Comparison of ENCODE assay signal across 24 cellular contexts in the genomic region with DNA sequence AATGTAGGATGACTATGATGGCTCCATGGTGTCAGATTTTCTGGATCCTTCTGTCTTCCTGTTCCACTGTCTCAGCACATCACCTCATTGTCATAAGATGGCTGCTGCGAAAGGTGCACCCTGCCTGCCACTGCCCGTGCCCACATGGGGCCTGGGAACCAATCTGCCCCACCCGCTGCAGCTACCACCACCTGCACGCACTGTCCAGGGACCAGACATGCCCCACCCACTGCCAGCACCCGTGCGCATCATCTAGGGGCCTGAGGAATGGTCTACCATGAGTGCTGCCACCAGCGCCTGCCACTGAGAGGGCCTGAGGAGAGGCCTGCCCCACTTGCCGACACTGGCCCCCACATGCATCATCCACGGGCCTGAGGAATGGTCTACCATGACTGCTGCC. TPM values are rescaled to one million over a fixed set of nuclear protein-coding genes. Genes with fewer than 3 reads are reported as not detected.
DNase-seq lines count a peak whose midpoint lies in the region; ATAC-seq and TF ChIP-seq lines count a peak whose summit lies in the region.
"Had no signal": no experiment of that assay in that cellular context is flagged by ENCODE, and none has a peak within 500 bp of the region (broad histone marks: within the 10 kb centered on the region; RNA-seq: fewer than 3 reads in every experiment).

No MANE protein-coding gene starts in this region.

- H3K4me3 ChIP-seq in right atrium auricular region (no peak overlapping the region), right cardiac atrium (ENCODE audit: low read length) (no peak overlapping the region)
- H3K4me3 ChIP-seq: A549, BLaER1, GM23248, K562 had no signal

- H3K27me3 Mint-ChIP-seq in activated CD8-positive, alpha-beta memory T cell treated with anti-CD3 and anti-CD28 coated beads, Interleukin-2, amount 10 ng/mL, durations not matched to agents 7 days and 5 days, result peaks cover 4% of the 10 kb centered on the region
- H3K27me3 Mint-ChIP-seq in type B pancreatic cell (no peaks in the 10 kb centered on the region), CD14-positive monocyte (ENCODE audit: low read depth in 3 of 3) (peaks cover 3 to 5% (median 3%) of the 10 kb centered on the region in 3 donors)

- 97% methylated on average over 9 of the region's 9 CpGs for WGBS in right cardiac atrium

- H3K9me3 ChIP-seq in right atrium auricular region, result peaks cover 5 to 8% of the 10 kb centered on the region in 2 donors
- no peaks in the 10 kb centered on the region for H3K9me3 ChIP-seq in right cardiac atrium (ENCODE audit: control insufficient read depth, low read length)

- H3K27ac ChIP-seq in right atrium auricular region (no peak overlapping the region), right cardiac atrium (ENCODE audit: low read length) (no peak overlapping the region)
- H3K27ac ChIP-seq: 22Rv1, A549, BLaER1, GM23248, HL-60 had no signal

- H3K27me3 ChIP-seq in right atrium auricular region (no peaks in the 10 kb centered on the region), right cardiac atrium (ENCODE audit: control insufficient read depth, insufficient read depth) (no peaks in the 10 kb centered on the region)
- H3K27me3 ChIP-seq: BLaER1 had no signal

- no peak overlapping the region for H3K4me3 Mint-ChIP-seq in activated CD8-positive, alpha-beta memory T cell treated with anti-CD3 and anti-CD28 coated beads, Interleukin-2, amount 10 ng/mL, durations not matched to agents 7 days and 5 days
- H3K4me3 Mint-ChIP-seq in type B pancreatic cell (no peak overlapping the region), CD14-positive monocyte (no peak overlapping the region)
- H3K4me3 Mint-ChIP-seq: CD8-positive, alpha-beta T cell had no signal

- CTCF ChIA-PET in activated CD8-positive, alpha-beta memory T cell treated with anti-CD3 and anti-CD28 coated beads, Interleukin-2, amount 10 ng/mL, durations not matched to agents 7 days and 5 days (lab: Charles Lee), result no interaction called here

- intact Hi-C loops in right cardiac atrium (cut with DNase I) (no loop called here), CD14-positive monocyte (cut with micrococcal nuclease) (no loop called here)

- peaks cover 3% of the 10 kb centered on the region for H3K36me3 Mint-ChIP-seq in activated CD8-positive, alpha-beta memory T cell treated with anti-CD3 and anti-CD28 coated beads, Interleukin-2, amount 10 ng/mL, durations not matched to agents 7 days and 5 days
- peaks cover 14% of the 10 kb centered on the region for H3K36me3 Mint-ChIP-seq in type B pancreatic cell
- peaks cover 0 to 4% of the 10 kb centered on the region in 2 donors for H3K36me3 Mint-ChIP-seq in CD14-positive monocyte

- H3K4me1 ChIP-seq in right atrium auricular region (no peaks in the 10 kb centered on the region), right cardiac atrium (ENCODE audit: control insufficient read depth, insufficient read depth, low read length) (no peaks in the 10 kb centered on the region)
- H3K4me1 ChIP-seq: A549, BLaER1 had no signal

- TF ChIP-seq CTCF in right atrium auricular region (IDR thresholded peaks at IDR 0.05) (no peak), type B pancreatic cell (conservative IDR thresholded peaks at IDR 0.05) (no peak), CD14-positive monocyte (IDR thresholded peaks at IDR 0.05) (no peak)

- H3K4me1 Mint-ChIP-seq in activated CD8-positive, alpha-beta memory T cell treated with anti-CD3 and anti-CD28 coated beads, Interleukin-2, amount 10 ng/mL, durations not matched to agents 7 days and 5 days, result no peaks in the 10 kb centered on the region
- H3K4me1 Mint-ChIP-seq in type B pancreatic cell (ENCODE audit: unreplicated experiment) (no peaks in the 10 kb centered on the region), CD14-positive monocyte (no peaks in the 10 kb centered on the region)

- no peaks in the 10 kb centered on the region for H3K36me3 ChIP-seq in right atrium auricular region

- H3K9me3 Mint-ChIP-seq in activated CD8-positive, alpha-beta memory T cell treated with anti-CD3 and anti-CD28 coated beads, Interleukin-2, amount 10 ng/mL, durations not matched to agents 7 days and 5 days (ENCODE audit: low read depth), result peaks cover 12% of the 10 kb centered on the region
- H3K9me3 Mint-ChIP-seq in type B pancreatic cell, result peaks cover 26% of the 10 kb centered on the region
- H3K9me3 Mint-ChIP-seq in CD14-positive monocyte, result peaks cover 11 to 29% (median 18%) of the 10 kb centered on the region in 7 donors

- ATAC-seq in activated CD8-positive, alpha-beta memory T cell treated with anti-CD3 and anti-CD28 coated beads, Interleukin-2, amount 10 ng/mL, durations not matched to agents 7 days and 5 days, result no peak
- no peak for ATAC-seq in right cardiac atrium
- ATAC-seq in left lobe of liver, result no peak
- ATAC-seq: A549; CD8-positive, alpha-beta T cell; HCT116; K562 had no signal

- no peak overlapping the region for H3K27ac Mint-ChIP-seq in activated CD8-positive, alpha-beta memory T cell treated with anti-CD3 and anti-CD28 coated beads, Interleukin-2, amount 10 ng/mL, durations not matched to agents 7 days and 5 days
- H3K27ac Mint-ChIP-seq in type B pancreatic cell, result no peak overlapping the region
- H3K27ac Mint-ChIP-seq in CD14-positive monocyte, result no peak overlapping the region
- H3K27ac Mint-ChIP-seq: CD8-positive, alpha-beta T cell had no signal

- peak; percentile 4 for DNase-seq in activated CD8-positive, alpha-beta memory T cell treated with anti-CD3 and anti-CD28 coated beads for 24 hours
- DNase-seq in activated CD8-positive, alpha-beta memory T cell treated with anti-CD3 and anti-CD28 coated beads, Interleukin-2, amount 10 ng/mL, durations not matched to agents 7 days and 5 days, result no peak
- DNase-seq in right atrium auricular region (ENCODE audit: low spot score) (peak; percentile 21), right cardiac atrium (no peak), left lobe of liver (ENCODE audit: low spot score) (peak; percentile 18), type B pancreatic cell (ENCODE audit: extremely low spot score, unreplicated experiment) (peak; percentile 57), CD14-positive monocyte (ENCODE audit: low spot score) (no peak), GF-D8 (lab: John Stamatoyannopoulos, UW) (no peak)
- DNase-seq: Calu3, DMS 273 treated with DMSO at 0.1 percent for 48 hours, DMS53, DND-41, EL, GM23248, IMR-90 had no signal

RNA-seq across cellular contexts. Expression of gene CYP46A1, which starts 23.8 kb away (rescaled TPM):
- under 1 TPM in 1 of 2 experiments, not detected in 1; 0.15 TPM for total RNA-seq in activated CD8-positive, alpha-beta memory T cell treated with anti-CD3 and anti-CD28 coated beads, Interleukin-2, amount 10 ng/mL, durations not matched to agents 7 days and 5 days
- total RNA-seq in right atrium auricular region (1 to 10 TPM; 1.4 to 6.9 TPM), right cardiac atrium (1 to 10 TPM; 5.7 to 9.2 (median 7.9) TPM), left lobe of liver (1.5 TPM), type B pancreatic cell (ENCODE audit: low replicate concordance) (0.98 and 4.7 TPM in 2 replicates)
- polyA plus RNA-seq in right cardiac atrium (5.8 TPM), CD14-positive monocyte (not detected)
- total RNA-seq: Calu3, H4, HT1080, K562 had no signal
- polyA plus RNA-seq: K562 had no signal

Comparison
In these comparisons a context has a peak if more than half of its experiments do, and no peak if none do; other contexts are left out.
1. DNase-seq: peak in activated CD8-positive, alpha-beta memory T cell treated with anti-CD3 and anti-CD28 coated beads for 24 hours (single experiment), right atrium auricular region (single experiment), left lobe of liver (single experiment) and type B pancreatic cell (single experiment); none in activated CD8-positive, alpha-beta memory T cell treated with anti-CD3 and anti-CD28 coated beads, Interleukin-2, amount 10 ng/mL, durations not matched to agents 7 days and 5 days (single experiment), right cardiac atrium (0 of 3), CD14-positive monocyte (single experiment) and GF-D8 (single experiment).